In genomic region chr17:76022973-76023899, GRCh38 we compare ENCODE assay signal across 19 cellular contexts. TPM values are rescaled to one million over a fixed set of nuclear protein-coding genes. Genes with fewer than 3 reads are reported as not detected.
"Had no signal": no experiment of that assay in that cellular context is flagged by ENCODE, and none has a peak within 500 bp of the region (broad histone marks: within the 10 kb centered on the region; RNA-seq: fewer than 3 reads in every experiment).

No MANE protein-coding gene starts in this region.

- H3K4me3 ChIP-seq: upper lobe of right lung had no signal

- H3K4me1 ChIP-seq: testis, upper lobe of right lung had no signal

- H3K27me3 ChIP-seq: brain microvascular endothelial cell, testis, upper lobe of right lung had no signal

- H3K27ac ChIP-seq: brain microvascular endothelial cell, testis, upper lobe of right lung had no signal

- H3K36me3 ChIP-seq: brain microvascular endothelial cell had no signal

- ATAC-seq: activated CD4-positive, alpha-beta T cell treated with anti-CD3 and anti-CD28 coated beads for 36 hours; left ventricle myocardium superior; stimulated activated naive CD8-positive, alpha-beta T cell treated with anti-CD3 and anti-CD28 coated beads, Interleukin-15, amount 100 ng/mL, for 72 hours; upper lobe of right lung had no signal

- DNase-seq: activated CD4-positive, alpha-beta memory T cell treated with anti-CD3 and anti-CD28 coated beads, Interleukin-2, amount 10 ng/mL, durations not matched to agents 7 days and 5 days; activated CD4-positive, alpha-beta T cell treated with anti-CD3 and anti-CD28 coated beads for 36 hours; activated CD8-positive, alpha-beta memory T cell treated with anti-CD3 and anti-CD28 coated beads, Interleukin-2, amount 50 U/mL, for 48 hours; activated naive CD4-positive, alpha-beta T cell treated with anti-CD3 and anti-CD28 coated beads, Interleukin-2, amount 10 ng/mL, durations not matched to agents 7 days and 5 days; amygdala; brain microvascular endothelial cell; cerebellar nuclear complex; dermis blood vessel endothelial cell; erythroblast; hippocampal formation; left ventricle myocardium superior; mesendoderm; retina; stimulated activated CD4-positive, alpha-beta T cell treated with anti-CD3 and anti-CD28 coated beads, Interleukin-4, amount 100 ng/mL, for 4 hours; stimulated activated naive CD8-positive, alpha-beta T cell treated with anti-CD3 and anti-CD28 coated beads, Interleukin-15, amount 100 ng/mL, for 72 hours; T1000; testis; upper lobe of right lung had no signal

- H3K9me3 ChIP-seq: testis, upper lobe of right lung had no signal

RNA-seq across cellular contexts. Expression of gene EVPL, which starts 3.9 kb away (rescaled TPM):
- total RNA-seq: activated CD4-positive, alpha-beta memory T cell treated with anti-CD3 and anti-CD28 coated beads, Interleukin-2, amount 10 ng/mL, durations not matched to agents 7 days and 5 days; activated T-helper 2 cell treated with anti-CD3 and anti-CD28 coated beads, Interferon-gamma antibody, Interleukin-2, Interleukin-4, amounts not matched to agents 10 μg/mL and 5 μg/mL and 100 μg/mL, durations not matched to agents 14 hours and 24 hours and 36 hours had no signal
